ENCODE assay signal across 13 cellular contexts in genomic region chr2:97931118-97931850, GRCh38.
DNase-seq lines count a peak whose midpoint lies in the region; ATAC-seq and TF ChIP-seq lines count a peak whose summit lies in the region.
"Had no signal": no experiment of that assay in that cellular context is flagged by ENCODE, and none has a peak within 500 bp of the region (broad histone marks: within the 10 kb centered on the region; RNA-seq: fewer than 3 reads in every experiment).

No MANE protein-coding gene starts in this region.

- TF ChIP-seq CTCF in Calu3 (IDR thresholded peaks at IDR 0.05; ENCODE audit: unreplicated experiment), result no peak

- peak; percentile 37; the same call in 1 of the 2 replicates for TF ChIP-seq POLR2A in Raji (IDR thresholded peaks at IDR 0.05; ENCODE audit: insufficient read depth, low read depth, low read length)

- H3K9me3 Mint-ChIP-seq in Calu3 (ENCODE audit: low read depth, unreplicated experiment), result no peaks in the 10 kb centered on the region

- BruUV-seq in Calu3 (replicated peaks; lab: Mats Ljungman, UMichigan), result no TSS peak

- no peak overlapping the region for H3K4me3 Mint-ChIP-seq in Calu3 (ENCODE audit: low read depth, unreplicated experiment)
- H3K4me3 Mint-ChIP-seq: nephron, T-cell had no signal

- peak; percentile 23 for DNase-seq in pons (ENCODE audit: low spot score)
- DNase-seq in activated CD4-positive, CD25-positive, alpha-beta regulatory T cell treated with anti-CD3 and anti-CD28 coated beads, Interleukin-2, amount 50 U/mL, for 72 hours, result no peak
- no peak for DNase-seq in Calu3
- DNase-seq: DMS53; stimulated activated CD4-positive, alpha-beta T cell treated with anti-CD3 and anti-CD28 coated beads, Interleukin-15, amount 100 ng/mL, for 24 hours; stimulated activated naive CD4-positive, alpha-beta T cell; T-cell had no signal

- peaks cover 8% of the 10 kb centered on the region for H3K4me1 Mint-ChIP-seq in Calu3 (ENCODE audit: low read depth, unreplicated experiment)

- CTCF ChIA-PET in Calu3 (lab: Charles Lee), result interaction anchor here (0.6 kb wide), 1 partner anchor 8 kb away, joined by 4 read pairs; no protein-coding TSS in a partner anchor

- no peak overlapping the region for H3K27ac Mint-ChIP-seq in Calu3 (ENCODE audit: unreplicated experiment)
- H3K27ac Mint-ChIP-seq: nephron, T-cell had no signal

- intact Hi-C loops in Calu3 (cut with micrococcal nuclease; ENCODE audit: unreplicated experiment), result no loop called here

- ATAC-seq in GM18517 (IDR thresholded peaks at IDR 0.05; ENCODE audit: unreplicated experiment), result peak; percentile 42
- peak; percentile 50 for ATAC-seq in HG03025 (IDR thresholded peaks at IDR 0.05; ENCODE audit: low FRiP score, unreplicated experiment)
- no peak for ATAC-seq in GM21423 (IDR thresholded peaks at IDR 0.05; ENCODE audit: unreplicated experiment)
- no peak for ATAC-seq in HG02763 (IDR thresholded peaks at IDR 0.05; ENCODE audit: unreplicated experiment)
- ATAC-seq: T-cell had no signal

- no peaks in the 10 kb centered on the region for H3K36me3 Mint-ChIP-seq in Calu3 (ENCODE audit: insufficient read depth, unreplicated experiment)

- H3K27me3 Mint-ChIP-seq in Calu3 (ENCODE audit: unreplicated experiment), result no peaks in the 10 kb centered on the region
- H3K27me3 Mint-ChIP-seq: T-cell had no signal

Comparison
In these comparisons a context has a peak if more than half of its experiments do, and no peak if none do; other contexts are left out.
1. ATAC-seq: peak in GM18517 (single experiment) and HG03025 (single experiment); none in GM21423 (single experiment) and HG02763 (single experiment).